In genomic region chr3:278300-279064, GRCh38 we compare ENCODE assay signal across 10 cellular contexts.
DNase-seq lines count a peak whose midpoint lies in the region; ATAC-seq lines count a peak whose summit lies in the region.
"Had no signal": no experiment of that assay in that cellular context is flagged by ENCODE, and none has a peak within 500 bp of the region (broad histone marks: within the 10 kb centered on the region; RNA-seq: fewer than 3 reads in every experiment).

No MANE protein-coding gene starts in this region.

- H3K27me3 ChIP-seq in BLaER1: no peaks in the 10 kb centered on the region
- H3K27me3 ChIP-seq: stomach had no signal

- H3K27ac ChIP-seq in BLaER1: peak overlapping the region; percentile 70
- H3K27ac ChIP-seq: stomach had no signal

- peak overlapping the region; percentile 35 for H3K4me3 ChIP-seq in BLaER1
- H3K4me3 ChIP-seq: stomach had no signal

- H3K9ac ChIP-seq in BLaER1: no peak overlapping the region; the same call in 1 of the 2 replicates

- no peaks in the 10 kb centered on the region for H3K36me3 ChIP-seq in BLaER1
- H3K36me3 ChIP-seq: stomach had no signal

- no peaks in the 10 kb centered on the region for H4K20me1 ChIP-seq in BLaER1

- ATAC-seq in GM19328 (IDR thresholded peaks at IDR 0.05; ENCODE audit: unreplicated experiment): peak; percentile 58
- peak; percentile 77 for ATAC-seq in HG03066 (IDR thresholded peaks at IDR 0.05; ENCODE audit: low read depth, unreplicated experiment)
- ATAC-seq in Right ventricle myocardium inferior: no peak

- intact Hi-C loops in Right ventricle myocardium inferior (cut with DNase I): no loop called here
- intact Hi-C loops in head of caudate nucleus (cut with DNase I): no loop called here

- H3K4me1 ChIP-seq in BLaER1: peaks cover 72% of the 10 kb centered on the region
- H3K4me1 ChIP-seq: stomach had no signal

- peaks cover 21% of the 10 kb centered on the region for H3K9me3 ChIP-seq in BLaER1

- peak overlapping the region; percentile 80 for H3K4me2 ChIP-seq in BLaER1

- DNase-seq in NCI-H526 (lab: John Stamatoyannopoulos, UW) (peak; percentile 10 to 62), iPS-NIHi7 (ENCODE audit: extremely low spot score) (no peak), Right ventricle myocardium inferior (ENCODE audit: missing footprints) (no peak), NCI-H1092 treated with DMSO at 0.1 percent for 48 hours (lab: John Stamatoyannopoulos, UW) (no peak), head of caudate nucleus (no peak)
- DNase-seq: erythroblast, stomach had no signal

Comparison
In these comparisons a context has a peak if more than half of its experiments do, and no peak if none do; other contexts are left out.
1. DNase-seq: peak in NCI-H526 (2 of 2); none in iPS-NIHi7 (single experiment), Right ventricle myocardium inferior (single experiment), NCI-H1092 treated with DMSO at 0.1 percent for 48 hours (single experiment) and head of caudate nucleus (0 of 42).